15 cellular contexts compared by ENCODE assay signal in the genomic region with DNA sequence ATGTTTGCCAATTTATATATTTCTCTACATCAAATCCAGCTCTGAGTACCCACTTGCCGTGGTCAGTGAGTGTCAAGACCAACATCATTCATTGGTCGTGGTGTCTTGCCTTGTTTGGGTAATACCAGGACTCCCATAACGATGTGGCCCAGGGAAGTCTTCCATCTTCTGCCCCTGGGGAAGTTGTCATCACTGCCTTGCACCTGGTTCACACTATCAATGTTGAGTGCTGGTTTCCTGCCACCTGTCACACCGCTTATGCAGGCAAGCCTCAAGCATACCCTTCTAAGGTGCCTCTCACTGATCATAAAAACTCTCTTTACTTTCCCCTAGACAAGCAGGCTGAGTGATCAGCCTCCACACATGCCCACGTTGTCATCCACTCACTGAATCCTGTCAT.
A peak's percentile ranks its signal among the peaks of the same experiment; 100 is the strongest.
DNase-seq lines count a peak whose midpoint lies in the region; ATAC-seq lines count a peak whose summit lies in the region.
"Had no signal": no experiment of that assay in that cellular context is flagged by ENCODE, and none has a peak within 500 bp of the region (broad histone marks: within the 10 kb centered on the region; RNA-seq: fewer than 3 reads in every experiment).

No MANE protein-coding gene starts in this region.

- H3K4me1 Mint-ChIP-seq in activated T-helper 1 cell treated with anti-CD3 and anti-CD28 coated beads, Interleukin-12 subunit alpha, Interleukin-12 subunit beta, Interleukin-2, Interleukin-4 antibody, amounts not matched to agents 30 ng/mL and 10 ng/mL and 1 ng/mL, durations not matched to agents 14 hours and 24 hours and 36 hours (ENCODE audit: low read depth) = no peaks in the 10 kb centered on the region

- H3K9me3 Mint-ChIP-seq in activated T-helper 1 cell treated with anti-CD3 and anti-CD28 coated beads, Interleukin-12 subunit alpha, Interleukin-12 subunit beta, Interleukin-2, Interleukin-4 antibody, amounts not matched to agents 30 ng/mL and 10 ng/mL and 1 ng/mL, durations not matched to agents 14 hours and 24 hours and 36 hours = no peaks in the 10 kb centered on the region
- H3K9me3 Mint-ChIP-seq: HFFc6 had no signal

- no peak overlapping the region for H3K27ac Mint-ChIP-seq in activated T-helper 1 cell treated with anti-CD3 and anti-CD28 coated beads, Interleukin-12 subunit alpha, Interleukin-12 subunit beta, Interleukin-2, Interleukin-4 antibody, amounts not matched to agents 30 ng/mL and 10 ng/mL and 1 ng/mL, durations not matched to agents 14 hours and 24 hours and 36 hours
- H3K27ac Mint-ChIP-seq: HFFc6 had no signal

- ATAC-seq in HG02973 (IDR thresholded peaks at IDR 0.05; ENCODE audit: unreplicated experiment) = no peak

- DNase-seq in DMS153 treated with DMSO at 0.1 percent for 48 hours (lab: John Stamatoyannopoulos, UW; ENCODE audit: unreplicated experiment) = peak; percentile 88
- DNase-seq in NCI-H1417 treated with DMSO at 0.1 percent for 48 hours (lab: John Stamatoyannopoulos, UW) = peak; percentile 23
- DNase-seq in NCI-H2171 (lab: John Stamatoyannopoulos, UW) = peak; percentile 38
- DNase-seq in SHP77 (lab: John Stamatoyannopoulos, UW) = peak; percentile 94 to 97
- no peak for DNase-seq in OCI-M1 (lab: John Stamatoyannopoulos, UW)
- DNase-seq in activated naive CD4-positive, alpha-beta T cell (lab: John Stamatoyannopoulos, UW) = no peak
- no peak for DNase-seq in activated T-helper 1 cell treated with anti-CD3 and anti-CD28 coated beads, Interleukin-12 subunit alpha, Interleukin-12 subunit beta, Interleukin-2, Interleukin-4 antibody, amounts not matched to agents 30 ng/mL and 10 ng/mL and 1 ng/mL, durations not matched to agents 14 hours and 24 hours and 36 hours (ENCODE audit: low spot score)
- DNase-seq: DND-41, GDM1, HFFc6, KBM-7, NCI-H1105 treated with DMSO at 0.1 percent for 48 hours, NCI-H774, SIG-M5 had no signal

- peaks cover 4% of the 10 kb centered on the region for H3K27me3 Mint-ChIP-seq in activated T-helper 1 cell treated with anti-CD3 and anti-CD28 coated beads, Interleukin-12 subunit alpha, Interleukin-12 subunit beta, Interleukin-2, Interleukin-4 antibody, amounts not matched to agents 30 ng/mL and 10 ng/mL and 1 ng/mL, durations not matched to agents 14 hours and 24 hours and 36 hours (ENCODE audit: insufficient read depth)

- intact Hi-C loops in activated T-helper 1 cell treated with anti-CD3 and anti-CD28 coated beads, Interleukin-12 subunit alpha, Interleukin-12 subunit beta, Interleukin-2, Interleukin-4 antibody, amounts not matched to agents 30 ng/mL and 10 ng/mL and 1 ng/mL, durations not matched to agents 14 hours and 24 hours and 36 hours (cut with micrococcal nuclease) = no loop called here

- H3K36me3 Mint-ChIP-seq in activated T-helper 1 cell treated with anti-CD3 and anti-CD28 coated beads, Interleukin-12 subunit alpha, Interleukin-12 subunit beta, Interleukin-2, Interleukin-4 antibody, amounts not matched to agents 30 ng/mL and 10 ng/mL and 1 ng/mL, durations not matched to agents 14 hours and 24 hours and 36 hours (ENCODE audit: low read depth) = no peaks in the 10 kb centered on the region

- no peak overlapping the region for H3K4me3 Mint-ChIP-seq in activated T-helper 1 cell treated with anti-CD3 and anti-CD28 coated beads, Interleukin-12 subunit alpha, Interleukin-12 subunit beta, Interleukin-2, Interleukin-4 antibody, amounts not matched to agents 30 ng/mL and 10 ng/mL and 1 ng/mL, durations not matched to agents 14 hours and 24 hours and 36 hours
- H3K4me3 Mint-ChIP-seq: HFFc6 had no signal

Comparison
In these comparisons a context has a peak if more than half of its experiments do, and no peak if none do; other contexts are left out.
1. DNase-seq: peak in DMS153 treated with DMSO at 0.1 percent for 48 hours (single experiment), NCI-H1417 treated with DMSO at 0.1 percent for 48 hours (single experiment), NCI-H2171 (single experiment) and SHP77 (2 of 2); none in OCI-M1 (single experiment), activated naive CD4-positive, alpha-beta T cell (0 of 4) and activated T-helper 1 cell treated with anti-CD3 and anti-CD28 coated beads, Interleukin-12 subunit alpha, Interleukin-12 subunit beta, Interleukin-2, Interleukin-4 antibody, amounts not matched to agents 30 ng/mL and 10 ng/mL and 1 ng/mL, durations not matched to agents 14 hours and 24 hours and 36 hours (single experiment).